25 cellular contexts compared by ENCODE assay signal in the genomic region with DNA sequence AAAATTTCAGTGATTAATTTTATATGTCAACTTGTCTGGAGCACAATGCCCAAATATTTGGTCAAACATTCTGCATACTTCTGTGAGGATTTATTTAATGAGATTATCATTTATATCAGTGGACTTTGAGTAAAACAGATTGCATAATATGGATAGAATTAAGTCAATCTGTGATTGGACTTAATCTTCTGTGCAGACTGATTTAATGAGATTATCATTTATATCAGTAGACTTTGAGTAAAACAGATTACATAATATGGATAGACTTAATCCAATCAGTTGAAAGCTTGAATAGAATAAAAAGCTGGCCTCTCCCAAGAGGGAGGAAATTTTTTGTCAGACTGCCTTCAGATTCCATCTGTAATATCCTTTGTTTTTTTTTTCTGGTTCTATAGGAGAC.
"Had no signal": no experiment of that assay in that cellular context is flagged by ENCODE, and none has a peak within 500 bp of the region (broad histone marks: within the 10 kb centered on the region; RNA-seq: fewer than 3 reads in every experiment).

No MANE protein-coding gene starts in this region.

- H3K4me3 ChIP-seq: esophagus squamous epithelium, gastroesophageal sphincter had no signal

- DNase-seq: activated B cell treated with CpG ODN at 0.5 μM for 24 hours; activated CD4-positive, alpha-beta T cell treated with anti-CD3 and anti-CD28 coated beads for 48 hours; activated CD4-positive, alpha-beta T cell treated with anti-CD3 and anti-CD28 coated beads, Interleukin-2, amount 50 U/mL, for 1 hour; activated CD4-positive, alpha-beta T cell treated with anti-CD3 and anti-CD28 coated beads, Interleukin-2, amount 50 U/mL, for 48 hours; activated CD8-positive, alpha-beta memory T cell treated with anti-CD3 and anti-CD28 coated beads for 24 hours; activated CD8-positive, alpha-beta T cell treated with anti-CD3 and anti-CD28 coated beads for 36 hours; activated effector memory CD4-positive, alpha-beta T cell treated with Interleukin-2 at 50 U/mL for 16 hours; activated gamma-delta T cell treated with Interleukin-2 at 50 U/mL for 16 hours; activated naive CD4-positive, alpha-beta T cell treated with anti-CD3 and anti-CD28 coated beads, Interleukin-2, amount 50 U/mL, for 16 hours; activated naive CD4-positive, alpha-beta T cell treated with Interleukin-2 at 50 U/mL for 16 hours; activated T-cell treated with anti-CD3 and anti-CD28 coated beads, Interleukin-2, amount 50 U/mL, for 4 hours; amniotic stem cell; anterior cingulate cortex; brain microvascular endothelial cell; cortex of kidney; dermis blood vessel endothelial cell; effector CD4-positive, alpha-beta T cell; esophagus squamous epithelium; foreskin melanocyte; T-helper 17 cell; T1000; WERI-Rb-1 had no signal

- ATAC-seq: activated CD4-positive, CD25-positive, alpha-beta regulatory T cell treated with anti-CD3 and anti-CD28 coated beads, Interleukin-2, amount 50 U/mL, for 24 hours; activated CD8-positive, alpha-beta T cell treated with anti-CD3 and anti-CD28 coated beads for 36 hours; activated T-cell treated with anti-CD3 and anti-CD28 coated beads, Interleukin-2, amount 50 U/mL, for 4 hours; activated T-helper 17 cell treated with anti-CD3 and anti-CD28 coated beads, Interleukin-2, amount 50 U/mL, for 72 hours; gastroesophageal sphincter; T-helper 17 cell had no signal
